Comparison of ENCODE assay signal across 23 cellular contexts in the genomic region with DNA sequence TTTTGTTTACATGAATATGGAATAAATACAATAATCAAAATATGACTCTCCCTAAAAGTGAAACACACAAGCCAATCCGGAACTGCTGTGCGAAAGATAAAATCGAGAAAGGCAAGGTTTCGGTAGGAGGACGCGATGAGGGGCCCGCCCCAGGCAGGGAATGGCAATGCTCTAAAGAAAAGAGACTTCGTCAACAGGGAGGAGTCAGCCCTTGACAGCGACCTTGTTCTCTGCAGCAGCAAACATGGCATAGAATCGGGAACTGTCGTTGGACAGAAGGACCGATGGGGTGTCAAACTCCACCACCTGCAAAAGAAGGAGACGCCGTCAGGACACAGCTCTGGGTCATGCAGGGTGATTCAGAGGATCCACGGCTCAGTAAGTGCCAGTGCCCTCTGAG. TPM values are rescaled to one million over a fixed set of nuclear protein-coding genes. Genes with fewer than 3 reads are reported as not detected.
DNase-seq lines count a peak whose midpoint lies in the region; FAIRE-seq and TF ChIP-seq lines count a peak whose summit lies in the region.
"Had no signal": no experiment of that assay in that cellular context is flagged by ENCODE, and none has a peak within 500 bp of the region (broad histone marks: within the 10 kb centered on the region; RNA-seq: fewer than 3 reads in every experiment).

No MANE protein-coding gene starts in this region.

- H3K9ac ChIP-seq in KMS-11, result no peak overlapping the region
- H3K9ac ChIP-seq in kidney (ENCODE audit: low read length in 2 of 2), result no peak overlapping the region
- H3K9ac ChIP-seq: BLaER1 treated with 17β-estradiol and CSF1 and Interleukin-3, amounts not matched to agents 10 nM and 100 nM had no signal

- TF ChIP-seq POLR2A in adrenal gland (IDR thresholded peaks at IDR 0.05), result no peak

- H3K4me1 ChIP-seq in KMS-11 (ENCODE audit: low read depth, poor library complexity, severe bottlenecking) (peaks cover 13% of the 10 kb centered on the region), adrenal gland (replicated peaks in 1 of 2) (no peaks in the 10 kb centered on the region), kidney (ENCODE audit: control insufficient read depth in 1 of 2, insufficient read depth in 1 of 2, low read depth in 1 of 2, low read length in 2 of 2) (no peaks in the 10 kb centered on the region)
- H3K4me1 ChIP-seq: BLaER1 treated with 17β-estradiol and CSF1 and Interleukin-3, amounts not matched to agents 10 nM and 100 nM; Caco-2 had no signal

- TF ChIP-seq CTCF in KMS-11 (conservative IDR thresholded peaks at IDR 0.05; ENCODE audit: low read depth, low read length) (no peak), adrenal gland (IDR thresholded peaks at IDR 0.05) (no peak), kidney (IDR thresholded peaks at IDR 0.05; ENCODE audit: borderline replicate concordance, extremely low read depth, insufficient read depth) (no peak)

- peak overlapping the region; percentile 31; the same call in 1 of the 2 replicates for H3K4me2 ChIP-seq in KMS-11
- H3K4me2 ChIP-seq: A549; BLaER1 treated with 17β-estradiol and CSF1 and Interleukin-3, amounts not matched to agents 10 nM and 100 nM had no signal

- no peaks in the 10 kb centered on the region for H3K9me3 ChIP-seq in adrenal gland (replicated peaks in 1 of 3)
- no peaks in the 10 kb centered on the region for H3K9me3 ChIP-seq in kidney (ENCODE audit: control insufficient read depth in 1 of 2, low read length in 2 of 2)
- H3K9me3 ChIP-seq: A549; BLaER1 treated with 17β-estradiol and CSF1 and Interleukin-3, amounts not matched to agents 10 nM and 100 nM; Caco-2 had no signal

- H3K4me3 ChIP-seq in KMS-11 (IDR thresholded peaks at IDR 0.05; ENCODE audit: insufficient read depth, low read depth, low read length) (no peak overlapping the region), adrenal gland (no peak overlapping the region), kidney (ENCODE audit: low read length in 2 of 2) (no peak overlapping the region)
- H3K4me3 ChIP-seq: A549; BLaER1 treated with 17β-estradiol and CSF1 and Interleukin-3, amounts not matched to agents 10 nM and 100 nM; GM12878 had no signal

- intact Hi-C loops in adrenal gland (cut with DNase I) (no loop called here), kidney (cut with DNase I) (no loop called here)

- H3K27ac ChIP-seq in KMS-11 (no peak overlapping the region), adrenal gland (no peak overlapping the region), kidney (ENCODE audit: low read depth in 2 of 2, low read length in 2 of 2) (no peak overlapping the region)
- H3K27ac ChIP-seq: 22Rv1; A549; BLaER1 treated with 17β-estradiol and CSF1 and Interleukin-3, amounts not matched to agents 10 nM and 100 nM; C4-2B had no signal

- no peak overlapping the region for H2AFZ ChIP-seq in KMS-11 (ENCODE audit: low read depth)

- 38 to 53% (median 44%) methylated on average over 10 to 15 of the region's 15 CpGs for WGBS in adrenal gland, 4 donors

- no peaks in the 10 kb centered on the region for H3K79me2 ChIP-seq in KMS-11 (ENCODE audit: insufficient read depth, low read depth)

- no peaks in the 10 kb centered on the region for H3K36me3 ChIP-seq in KMS-11 (ENCODE audit: insufficient read depth)
- H3K36me3 ChIP-seq in adrenal gland (replicated peaks in 1 of 2), result peaks cover 0 to 33% of the 10 kb centered on the region in 2 donors
- H3K36me3 ChIP-seq in kidney (ENCODE audit: control insufficient read depth in 1 of 2, insufficient read depth in 2 of 2, low read length in 2 of 2), result peaks cover 16 to 21% of the 10 kb centered on the region in 2 donors

- H3K27me3 ChIP-seq in KMS-11 (ENCODE audit: insufficient read depth, low read depth), result no peaks in the 10 kb centered on the region
- H3K27me3 ChIP-seq in adrenal gland, result no peaks in the 10 kb centered on the region
- H3K27me3 ChIP-seq: BLaER1 treated with 17β-estradiol and CSF1 and Interleukin-3, amounts not matched to agents 10 nM and 100 nM had no signal

- no peak for FAIRE-seq in kidney (lab: Jason Lieb, UNC)
- FAIRE-seq: A549, D721Med, GM12878, GM12892, GM18507, GM19239 had no signal

- peak; percentile 25 to 75 (median 56) for DNase-seq in adrenal gland
- peak; percentile 14 for DNase-seq in kidney
- no peak for DNase-seq in activated gamma-delta T cell treated with Interleukin-2 at 50 U/mL for 16 hours
- DNase-seq in LoVo (ENCODE audit: low spot score), result no peak
- DNase-seq in DMS79 (lab: John Stamatoyannopoulos, UW), result no peak
- DNase-seq: AML-193; Caco-2; Calu3; CD4-positive, alpha-beta T cell; CD8-positive, alpha-beta T cell; DND-41; EL; GDM1 had no signal

- H4K20me1 ChIP-seq in KMS-11 (ENCODE audit: insufficient read depth), result no peaks in the 10 kb centered on the region

RNA-seq across cellular contexts. Expression of a gene that starts 36.4 kb away (rescaled TPM):
- total RNA-seq in adrenal gland (10 to 100 TPM; 29.4 to 74.0 (median 41.7) TPM), kidney (70.2 TPM)
- polyA plus RNA-seq in adrenal gland (100 to 1,000 TPM in 2 of 3 donors, 10 to 100 TPM in 1; 56.4 to 119 (median 116) TPM), kidney (ENCODE audit: insufficient read depth, low read depth, low replicate concordance) (88.8 TPM)

Comparison
In these comparisons a context has a peak if more than half of its experiments do, and no peak if none do; other contexts are left out.
1. DNase-seq: peak in adrenal gland (7 of 7) and kidney (single experiment); none in activated gamma-delta T cell treated with Interleukin-2 at 50 U/mL for 16 hours (single experiment), LoVo (single experiment) and DMS79 (single experiment).